ENCODE assay signal across 7 cellular contexts in genomic region chr4:36038521-36038920, GRCh38.
"Had no signal": no experiment of that assay in that cellular context is flagged by ENCODE, and none has a peak within 500 bp of the region (broad histone marks: within the 10 kb centered on the region; RNA-seq: fewer than 3 reads in every experiment).

No MANE protein-coding gene starts in this region.

- ATAC-seq: HCT116, K562 had no signal

- H2AFZ ChIP-seq: GM23248 had no signal

- H3K27ac ChIP-seq: GM23248 had no signal

- H3K9ac ChIP-seq: GM23248 had no signal

- DNase-seq: GM23248, GOT3, HFFc6, IMR-90 had no signal

- H3K36me3 ChIP-seq: HAP-1 had no signal

- H3K27ac Mint-ChIP-seq: HFFc6 had no signal

- H3K4me3 ChIP-seq: GM23248, HAP-1, K562 had no signal

- H3K9me3 ChIP-seq: HAP-1 had no signal

- H3K4me3 Mint-ChIP-seq: HFFc6 had no signal
